Comparison of ENCODE assay signal across 8 cellular contexts in the genomic region with DNA sequence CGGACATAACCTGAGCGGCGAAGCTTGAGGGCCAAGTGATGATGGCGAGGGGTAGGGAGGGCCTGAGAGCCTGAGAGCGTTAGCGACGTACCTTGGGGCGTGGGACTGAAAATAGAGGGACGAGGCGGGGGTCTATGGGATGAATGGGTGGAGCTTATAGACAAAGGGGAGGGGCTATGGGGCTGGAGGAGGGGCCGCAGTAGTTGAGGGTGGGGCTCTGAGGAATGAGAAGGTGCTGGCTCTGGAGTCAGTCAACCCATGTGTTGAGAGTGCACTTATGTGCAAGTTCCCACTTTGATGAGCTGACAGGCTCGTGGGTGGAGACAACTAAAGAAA. TPM values are rescaled to one million over a fixed set of nuclear protein-coding genes. Genes with fewer than 3 reads are reported as not detected.
DNase-seq lines count a peak whose midpoint lies in the region; ATAC-seq lines count a peak whose summit lies in the region.

No MANE protein-coding gene starts in this region.

- peak; percentile 36 for ATAC-seq in GM21526 (IDR thresholded peaks at IDR 0.05; ENCODE audit: low FRiP score, unreplicated experiment)
- ATAC-seq in stimulated activated naive CD8-positive, alpha-beta T cell treated with anti-CD3 and anti-CD28 coated beads, Interleukin-15, amount 100 ng/mL, for 72 hours, result peak; percentile 57

- H3K9me3 Mint-ChIP-seq in activated CD4-positive, alpha-beta T cell treated with anti-CD3 and anti-CD28 coated beads, Interleukin-2, amount 10 ng/mL, durations not matched to agents 7 days and 5 days, result no peaks in the 10 kb centered on the region
- H3K9me3 Mint-ChIP-seq in stimulated activated naive CD8-positive, alpha-beta T cell treated with anti-CD3 and anti-CD28 coated beads, Interleukin-15, amount 100 ng/mL, for 72 hours, result no peaks in the 10 kb centered on the region

- H3K9me3 ChIP-seq in endocrine pancreas (ENCODE audit: control insufficient read depth, low read length), result no peaks in the 10 kb centered on the region
- H3K9me3 ChIP-seq in muscle layer of duodenum (ENCODE audit: control insufficient read depth in 1 of 2, low read length in 2 of 2), result no peaks in the 10 kb centered on the region

- CTCF ChIA-PET in activated CD4-positive, alpha-beta T cell treated with anti-CD3 and anti-CD28 coated beads, Interleukin-2, amount 10 ng/mL, durations not matched to agents 7 days and 5 days (lab: Charles Lee), result interaction anchor here (0.6 to 1.7 kb wide), 11 partner anchors 9 to 67 kb away, joined by 3 to 9 read pairs (median 4); no protein-coding TSS in a partner anchor

- H3K4me1 Mint-ChIP-seq in activated CD4-positive, alpha-beta T cell treated with anti-CD3 and anti-CD28 coated beads, Interleukin-2, amount 10 ng/mL, durations not matched to agents 7 days and 5 days, result peaks cover 24% of the 10 kb centered on the region
- peaks cover 18% of the 10 kb centered on the region for H3K4me1 Mint-ChIP-seq in stimulated activated naive CD8-positive, alpha-beta T cell treated with anti-CD3 and anti-CD28 coated beads, Interleukin-15, amount 100 ng/mL, for 72 hours

- no peaks in the 10 kb centered on the region for H3K27me3 Mint-ChIP-seq in activated CD4-positive, alpha-beta T cell treated with anti-CD3 and anti-CD28 coated beads, Interleukin-2, amount 10 ng/mL, durations not matched to agents 7 days and 5 days
- H3K27me3 Mint-ChIP-seq in stimulated activated naive CD8-positive, alpha-beta T cell treated with anti-CD3 and anti-CD28 coated beads, Interleukin-15, amount 100 ng/mL, for 72 hours, result no peaks in the 10 kb centered on the region

- H3K9ac ChIP-seq in endocrine pancreas (ENCODE audit: control insufficient read depth, insufficient read depth, low read length), result peak overlapping the region; percentile 30

- H3K4me3 Mint-ChIP-seq in activated CD4-positive, alpha-beta T cell treated with anti-CD3 and anti-CD28 coated beads, Interleukin-2, amount 10 ng/mL, durations not matched to agents 7 days and 5 days, result peak overlapping the region; percentile 92
- peak overlapping the region; percentile 93 to 94 for H3K4me3 Mint-ChIP-seq in stimulated activated naive CD8-positive, alpha-beta T cell treated with anti-CD3 and anti-CD28 coated beads, Interleukin-15, amount 100 ng/mL, for 72 hours

- POLR2A ChIA-PET in activated CD4-positive, alpha-beta T cell treated with anti-CD3 and anti-CD28 coated beads, Interleukin-2, amount 10 ng/mL, durations not matched to agents 7 days and 5 days (lab: Charles Lee), result interaction anchor here (0.9 kb wide), 1 partner anchor 19 kb away, joined by 4 read pairs; a partner anchor contains a TSS

- peak overlapping the region; percentile 60 for H3K27ac ChIP-seq in muscle layer of duodenum (ENCODE audit: low read length)

- peaks cover 12% of the 10 kb centered on the region for H3K36me3 Mint-ChIP-seq in activated CD4-positive, alpha-beta T cell treated with anti-CD3 and anti-CD28 coated beads, Interleukin-2, amount 10 ng/mL, durations not matched to agents 7 days and 5 days (ENCODE audit: low read depth)

- H3K27me3 ChIP-seq in endocrine pancreas (ENCODE audit: control insufficient read depth, insufficient read depth, low read length) (no peaks in the 10 kb centered on the region), muscle layer of duodenum (ENCODE audit: low read depth, low read length) (no peaks in the 10 kb centered on the region)

- H3K4me3 ChIP-seq in endocrine pancreas (ENCODE audit: control insufficient read depth, insufficient read depth, low read length), result peak overlapping the region; percentile 49
- peak overlapping the region; percentile 61 to 68 for H3K4me3 ChIP-seq in muscle layer of duodenum (ENCODE audit: low read depth in 1 of 2, low read length in 2 of 2)

- no peaks in the 10 kb centered on the region for H3K4me1 ChIP-seq in endocrine pancreas (ENCODE audit: control insufficient read depth, insufficient read depth, low read length)
- H3K4me1 ChIP-seq in muscle layer of duodenum (ENCODE audit: control insufficient read depth in 1 of 2, insufficient read depth in 2 of 2, low read length in 2 of 2), result peaks cover 3 to 4% of the 10 kb centered on the region in 2 donors

- DNase-seq in EH (ENCODE audit: low read depth) (peak; percentile 52), Kasumi-1 (lab: John Stamatoyannopoulos, UW) (peak; percentile 1 to 19), GM19240 (ENCODE audit: insufficient read length, low spot score) (no peak)
- DNase-seq in activated CD4-positive, alpha-beta T cell treated with anti-CD3 and anti-CD28 coated beads, Interleukin-2, amount 10 ng/mL, durations not matched to agents 7 days and 5 days, result peak; percentile 63
- DNase-seq in stimulated activated naive CD8-positive, alpha-beta T cell treated with anti-CD3 and anti-CD28 coated beads, Interleukin-15, amount 100 ng/mL, for 72 hours, result no peak

- peak overlapping the region; percentile 99 for H3K27ac Mint-ChIP-seq in activated CD4-positive, alpha-beta T cell treated with anti-CD3 and anti-CD28 coated beads, Interleukin-2, amount 10 ng/mL, durations not matched to agents 7 days and 5 days
- H3K27ac Mint-ChIP-seq in stimulated activated naive CD8-positive, alpha-beta T cell treated with anti-CD3 and anti-CD28 coated beads, Interleukin-15, amount 100 ng/mL, for 72 hours, result peak overlapping the region; percentile 96 to 97

- H3K36me3 ChIP-seq in endocrine pancreas (ENCODE audit: control insufficient read depth, insufficient read depth, low read length), result no peaks in the 10 kb centered on the region
- peaks cover 4% of the 10 kb centered on the region in 2 donors for H3K36me3 ChIP-seq in muscle layer of duodenum (ENCODE audit: control insufficient read depth in 1 of 2, insufficient read depth in 2 of 2, low read length in 2 of 2)

RNA-seq across cellular contexts. Expression of a gene that starts 0.5 kb away (rescaled TPM):
- total RNA-seq in activated CD4-positive, alpha-beta T cell treated with anti-CD3 and anti-CD28 coated beads, Interleukin-2, amount 10 ng/mL, durations not matched to agents 7 days and 5 days, result 10 to 100 TPM; 19.5 to 20.4 TPM

RNA-seq across cellular contexts. Expression of a gene that starts 18.4 kb away (rescaled TPM):
- 100 to 1,000 TPM; 246 to 251 TPM for total RNA-seq in activated CD4-positive, alpha-beta T cell treated with anti-CD3 and anti-CD28 coated beads, Interleukin-2, amount 10 ng/mL, durations not matched to agents 7 days and 5 days

RNA-seq across cellular contexts. Expression of a gene that starts 31.2 kb away (rescaled TPM):
- total RNA-seq in activated CD4-positive, alpha-beta T cell treated with anti-CD3 and anti-CD28 coated beads, Interleukin-2, amount 10 ng/mL, durations not matched to agents 7 days and 5 days, result 10 to 100 TPM; 12.5 to 13.3 TPM

RNA-seq across cellular contexts. Expression of a gene that starts 34.3 kb away (rescaled TPM):
- 100 to 1,000 TPM; 270 to 289 TPM for total RNA-seq in activated CD4-positive, alpha-beta T cell treated with anti-CD3 and anti-CD28 coated beads, Interleukin-2, amount 10 ng/mL, durations not matched to agents 7 days and 5 days

RNA-seq across cellular contexts. Expression of a gene that starts 57.3 kb away (rescaled TPM):
- total RNA-seq in activated CD4-positive, alpha-beta T cell treated with anti-CD3 and anti-CD28 coated beads, Interleukin-2, amount 10 ng/mL, durations not matched to agents 7 days and 5 days, result 10 to 100 TPM; 37.8 to 44.5 TPM

Comparison
In these comparisons a context has a peak if more than half of its experiments do, and no peak if none do; other contexts are left out.
1. DNase-seq: peak in EH (single experiment), Kasumi-1 (2 of 2) and activated CD4-positive, alpha-beta T cell treated with anti-CD3 and anti-CD28 coated beads, Interleukin-2, amount 10 ng/mL, durations not matched to agents 7 days and 5 days (single experiment); none in stimulated activated naive CD8-positive, alpha-beta T cell treated with anti-CD3 and anti-CD28 coated beads, Interleukin-15, amount 100 ng/mL, for 72 hours (0 of 2) and GM19240 (single experiment).